Comparison of ENCODE assay signal across 29 cellular contexts in the genomic region with DNA sequence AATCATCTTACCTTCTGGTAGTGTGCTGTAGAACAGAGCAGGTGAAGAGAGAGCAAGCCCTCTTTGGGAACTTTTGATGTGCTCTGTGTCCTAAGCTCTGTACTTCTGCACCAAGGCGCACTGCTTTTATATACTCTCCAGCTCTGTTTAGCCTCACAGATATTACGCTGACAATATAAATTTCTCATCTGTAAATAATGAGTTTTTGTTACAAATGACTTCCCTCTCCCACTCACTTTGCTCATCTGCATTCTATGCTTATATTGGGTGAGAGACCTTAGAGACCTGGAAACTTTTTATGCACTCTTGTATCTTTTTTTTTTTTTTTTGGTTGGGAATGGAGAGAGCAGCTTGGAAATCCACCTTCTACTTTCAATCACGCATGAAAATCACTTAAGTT. TPM values are rescaled to one million over a fixed set of nuclear protein-coding genes. Genes with fewer than 3 reads are reported as not detected.
"Had no signal": no experiment of that assay in that cellular context is flagged by ENCODE, and none has a peak within 500 bp of the region (broad histone marks: within the 10 kb centered on the region; RNA-seq: fewer than 3 reads in every experiment).

A gene (minus strand): TSS at position 101 of the 400 bp plus-strand sequence. CDS start 3,069 bp downstream, outside the sequence.

- H3K36me3 ChIP-seq: gastrocnemius medialis, lower lobe of right lung, ovary, tibial artery, upper lobe of left lung had no signal

- H3K4me1 ChIP-seq: gastrocnemius medialis, lower lobe of right lung, testis, tibial artery, upper lobe of left lung had no signal

- H3K9me3 ChIP-seq: gastrocnemius medialis, lower lobe of right lung, ovary, testis, tibial artery, upper lobe of left lung had no signal

- H3K27ac Mint-ChIP-seq: endodermal cell; natural killer cell; stimulated activated effector memory CD8-positive, alpha-beta T cell treated with anti-CD3 and anti-CD28 coated beads, Interleukin-12 subunit alpha, Interleukin-12 subunit beta, amount 100 ng/mL, for 72 hours had no signal

- H3K27ac ChIP-seq: dorsolateral prefrontal cortex, epithelial cell of prostate, gastrocnemius medialis, lower lobe of right lung, ovary, testis, tibial artery, upper lobe of left lung had no signal

- H3K36me3 Mint-ChIP-seq: natural killer cell; stimulated activated effector memory CD8-positive, alpha-beta T cell treated with anti-CD3 and anti-CD28 coated beads, Interleukin-12 subunit alpha, Interleukin-12 subunit beta, amount 100 ng/mL, for 72 hours had no signal

- ATAC-seq: esophagus mucosa; gastrocnemius medialis; left cardiac atrium; left ventricle myocardium superior; lower lobe of right lung; natural killer cell; sciatic nerve; stimulated activated effector memory CD8-positive, alpha-beta T cell treated with anti-CD3 and anti-CD28 coated beads, Interleukin-12 subunit alpha, Interleukin-12 subunit beta, amount 100 ng/mL, for 72 hours; stimulated activated naive CD8-positive, alpha-beta T cell treated with anti-CD3 and anti-CD28 coated beads, Interleukin-15, Interleukin-2, amounts not matched to agents 100 U/mL and 50 U/mL, for 24 hours had no signal

- H3K27me3 ChIP-seq: gastrocnemius medialis, ovary, testis, tibial artery, upper lobe of left lung had no signal

- H3K4me3 Mint-ChIP-seq: endodermal cell; natural killer cell; stimulated activated effector memory CD8-positive, alpha-beta T cell treated with anti-CD3 and anti-CD28 coated beads, Interleukin-12 subunit alpha, Interleukin-12 subunit beta, amount 100 ng/mL, for 72 hours had no signal

- DNase-seq: cerebellar nuclear complex; dorsolateral prefrontal cortex; effector CD4-positive, alpha-beta T cell; endodermal cell; foreskin fibroblast; gastrocnemius medialis; head of caudate nucleus; left cardiac atrium; left ventricle myocardium superior; lower lobe of right lung; natural killer cell; occipital lobe; ovary; stimulated activated CD4-positive, alpha-beta T cell treated with anti-CD3 and anti-CD28 coated beads, Interleukin-2, amount 100 ng/mL, for 24 hours; stimulated activated CD4-positive, alpha-beta T cell treated with anti-CD3 and anti-CD28 coated beads, Interleukin-4, amount 100 ng/mL, for 24 hours; stimulated activated naive CD8-positive, alpha-beta T cell treated with anti-CD3 and anti-CD28 coated beads, Interleukin-15, Interleukin-2, amounts not matched to agents 100 U/mL and 50 U/mL, for 24 hours; substantia nigra; testis; tibial artery; upper lobe of left lung had no signal

- H3K4me1 Mint-ChIP-seq: endodermal cell; stimulated activated effector memory CD8-positive, alpha-beta T cell treated with anti-CD3 and anti-CD28 coated beads, Interleukin-12 subunit alpha, Interleukin-12 subunit beta, amount 100 ng/mL, for 72 hours had no signal

- H3K4me3 ChIP-seq: dorsolateral prefrontal cortex, gastrocnemius medialis, lower lobe of right lung, ovary, testis, tibial artery, upper lobe of left lung had no signal

- H3K9me3 Mint-ChIP-seq: endodermal cell; natural killer cell; stimulated activated effector memory CD8-positive, alpha-beta T cell treated with anti-CD3 and anti-CD28 coated beads, Interleukin-12 subunit alpha, Interleukin-12 subunit beta, amount 100 ng/mL, for 72 hours had no signal

RNA-seq across cellular contexts. Expression of the gene that starts here (rescaled TPM):
- total RNA-seq: dorsolateral prefrontal cortex, endodermal cell, esophagus mucosa, gastrocnemius medialis, glomerular endothelial cell, kidney epithelial cell, left cardiac atrium, left ventricle myocardium superior, lower lobe of right lung, mesenteric fat pad, natural killer cell, occipital lobe, posterior vena cava, sciatic nerve, testis had no signal
- polyA plus RNA-seq: neural cell, ovary had no signal
